In genomic region chr11:19962053-19962794, GRCh38 we compare ENCODE assay signal across 19 cellular contexts.
DNase-seq lines count a peak whose midpoint lies in the region; ATAC-seq and TF ChIP-seq lines count a peak whose summit lies in the region.
"Had no signal": no experiment of that assay in that cellular context is flagged by ENCODE, and none has a peak within 500 bp of the region (broad histone marks: within the 10 kb centered on the region; RNA-seq: fewer than 3 reads in every experiment).

No MANE protein-coding gene starts in this region.

- peaks cover 65% of the 10 kb centered on the region for H3K79me2 ChIP-seq in osteoblast (ENCODE audit: insufficient read depth, low read length)

- H3K36me3 ChIP-seq in breast epithelium (no peaks in the 10 kb centered on the region), osteoblast (ENCODE audit: insufficient read depth, low read length) (peaks cover 13% of the 10 kb centered on the region), upper lobe of right lung (no peaks in the 10 kb centered on the region)
- H3K36me3 ChIP-seq: BLaER1 treated with 17β-estradiol and CSF1 and Interleukin-3, amounts not matched to agents 10 nM and 100 nM; HAP-1 had no signal

- H3K4me3 Mint-ChIP-seq in MCF 10A (ENCODE audit: unreplicated experiment) = no peak overlapping the region
- H3K4me3 Mint-ChIP-seq in chondrocyte (ENCODE audit: unreplicated experiment) = no peak overlapping the region

- no peaks in the 10 kb centered on the region for H4K20me1 ChIP-seq in osteoblast (ENCODE audit: insufficient read depth, low read length)
- H4K20me1 ChIP-seq: BLaER1 treated with 17β-estradiol and CSF1 and Interleukin-3, amounts not matched to agents 10 nM and 100 nM had no signal

- DNase-seq in MCF 10A (ENCODE audit: unreplicated experiment) (no peak), breast epithelium (ENCODE audit: low spot score in 2 of 2) (no peak), chondrocyte (ENCODE audit: low spot score) (no peak), osteoblast (ENCODE audit: insufficient read length, low spot score, missing footprints) (no peak), upper lobe of right lung (no peak)
- no peak for DNase-seq in stimulated activated CD8-positive, alpha-beta memory T cell treated with anti-CD3 and anti-CD28 coated beads, Interleukin-4, amount 100 ng/mL, for 48 hours
- DNase-seq: CD8-positive, alpha-beta memory T cell; DMS79; KBM-7; NCI-H1417 treated with DMSO at 0.1 percent for 48 hours; NCI-H1930; NCI-H2171; NCI-H446 treated with DMSO at 0.1 percent for 48 hours had no signal

- H3K36me3 Mint-ChIP-seq in MCF 10A (ENCODE audit: insufficient read depth, unreplicated experiment) (peaks cover 8% of the 10 kb centered on the region), chondrocyte (ENCODE audit: low read depth) (peaks cover 21% of the 10 kb centered on the region)

- no peaks in the 10 kb centered on the region for H3K4me1 ChIP-seq in breast epithelium
- H3K4me1 ChIP-seq in osteoblast (ENCODE audit: insufficient read depth, low read length) = peaks cover 15% of the 10 kb centered on the region
- peaks cover 4% of the 10 kb centered on the region for H3K4me1 ChIP-seq in upper lobe of right lung
- H3K4me1 ChIP-seq: HAP-1 had no signal

- BruUV-seq in MCF 10A (replicated peaks; lab: Mats Ljungman, UMichigan) = no TSS peak

- H3K27me3 ChIP-seq in breast epithelium (no peaks in the 10 kb centered on the region), osteoblast (ENCODE audit: insufficient read depth, low read length) (no peaks in the 10 kb centered on the region), upper lobe of right lung (no peaks in the 10 kb centered on the region)
- H3K27me3 ChIP-seq: BLaER1 treated with 17β-estradiol and CSF1 and Interleukin-3, amounts not matched to agents 10 nM and 100 nM had no signal

- H3K4me3 ChIP-seq in breast epithelium = no peak overlapping the region
- H3K4me3 ChIP-seq in osteoblast (ENCODE audit: insufficient read depth, low read length) = no peak overlapping the region
- H3K4me3 ChIP-seq in upper lobe of right lung = no peak overlapping the region
- H3K4me3 ChIP-seq: BLaER1 treated with 17β-estradiol and CSF1 and Interleukin-3, amounts not matched to agents 10 nM and 100 nM; HAP-1 had no signal

- POLR2A ChIA-PET in MCF 10A (lab: Yijun Ruan, JAX) = interaction anchor here (0.5 to 2.1 kb wide), 5 partner anchors 17 to 96 kb away, joined by 3 to 7 read pairs (median 3); no protein-coding TSS in a partner anchor

- CTCF ChIA-PET in MCF 10A (lab: Yijun Ruan, JAX) = interaction anchor here (0.6 to 2.2 kb wide), 8 partner anchors 8 to 393 kb away, joined by 3 to 14 read pairs (median 4); no protein-coding TSS in a partner anchor

- TF ChIP-seq POLR2A in breast epithelium (IDR thresholded peaks at IDR 0.05) = no peak

- H2AFZ ChIP-seq in osteoblast (ENCODE audit: low read length) = no peak overlapping the region

- H3K27ac ChIP-seq in breast epithelium = no peak overlapping the region
- H3K27ac ChIP-seq in osteoblast (ENCODE audit: low read depth, low read length) = peak overlapping the region; percentile 95
- peak overlapping the region; percentile 17 for H3K27ac ChIP-seq in upper lobe of right lung
- H3K27ac ChIP-seq: 22Rv1; BLaER1 treated with 17β-estradiol and CSF1 and Interleukin-3, amounts not matched to agents 10 nM and 100 nM; RWPE1 had no signal

- intact Hi-C loops in MCF 10A (cut with micrococcal nuclease) (no loop called here), breast epithelium (cut with DNase I; ENCODE audit: low total_unique reads) (no loop called here), upper lobe of right lung (cut with DNase I) (no loop called here)

- H3K9me3 ChIP-seq in breast epithelium (no peaks in the 10 kb centered on the region), osteoblast (ENCODE audit: low read depth, low read length) (no peaks in the 10 kb centered on the region), upper lobe of right lung (no peaks in the 10 kb centered on the region)
- H3K9me3 ChIP-seq: BLaER1 treated with 17β-estradiol and CSF1 and Interleukin-3, amounts not matched to agents 10 nM and 100 nM; HAP-1 had no signal

- ATAC-seq in upper lobe of right lung (no peak), GM18868 (IDR thresholded peaks at IDR 0.05; ENCODE audit: unreplicated experiment) (no peak), HG02763 (IDR thresholded peaks at IDR 0.05; ENCODE audit: unreplicated experiment) (no peak)

- H3K9me3 Mint-ChIP-seq in MCF 10A (ENCODE audit: unreplicated experiment) (no peaks in the 10 kb centered on the region), chondrocyte (ENCODE audit: low read depth) (no peaks in the 10 kb centered on the region)
- H3K9me3 Mint-ChIP-seq: CD8-positive, alpha-beta memory T cell had no signal

- H3K4me1 Mint-ChIP-seq in MCF 10A (ENCODE audit: insufficient read depth, unreplicated experiment) (peaks cover 22% of the 10 kb centered on the region), chondrocyte (ENCODE audit: low read depth) (peaks cover 54% of the 10 kb centered on the region)

- no peaks in the 10 kb centered on the region for H3K27me3 Mint-ChIP-seq in MCF 10A (ENCODE audit: insufficient read depth, unreplicated experiment)
- H3K27me3 Mint-ChIP-seq in chondrocyte (ENCODE audit: low read depth) = no peaks in the 10 kb centered on the region

- H3K27ac Mint-ChIP-seq in MCF 10A (ENCODE audit: low read depth, unreplicated experiment) (peak overlapping the region; percentile 61), chondrocyte (ENCODE audit: unreplicated experiment) (peak overlapping the region; percentile 65)

- TF ChIP-seq CTCF in MCF 10A (IDR thresholded peaks at IDR 0.05; ENCODE audit: unreplicated experiment) (no peak), breast epithelium (IDR thresholded peaks at IDR 0.05) (no peak), chondrocyte (IDR thresholded peaks at IDR 0.05) (no peak), osteoblast (IDR thresholded peaks at IDR 0.05; ENCODE audit: extremely low read depth, low read depth, low read length) (no peak), upper lobe of right lung (IDR thresholded peaks at IDR 0.05) (no peak)

- H3K4me2 ChIP-seq in osteoblast (ENCODE audit: insufficient read depth, low read length) = peak overlapping the region; percentile 44
- H3K4me2 ChIP-seq: BLaER1 treated with 17β-estradiol and CSF1 and Interleukin-3, amounts not matched to agents 10 nM and 100 nM had no signal

Comparison
In these comparisons a context has a peak if more than half of its experiments do, and no peak if none do; other contexts are left out.
1. H3K27ac ChIP-seq: peak in osteoblast (single experiment) and upper lobe of right lung (single experiment); none in breast epithelium (0 of 2).